ENCODE assay signal across 25 cellular contexts in genomic region chr17:42202159-42202558, GRCh38. TPM values are rescaled to one million over a fixed set of nuclear protein-coding genes. Genes with fewer than 3 reads are reported as not detected.
"Had no signal": no experiment of that assay in that cellular context is flagged by ENCODE, and none has a peak within 500 bp of the region (broad histone marks: within the 10 kb centered on the region; RNA-seq: fewer than 3 reads in every experiment).

No MANE protein-coding gene starts in this region.

- H3K27me3 Mint-ChIP-seq: activated naive CD8-positive, alpha-beta T cell treated with anti-CD3 and anti-CD28 coated beads, Interleukin-2, amount 10 ng/mL, durations not matched to agents 7 days and 5 days; naive thymus-derived CD4-positive, alpha-beta T cell had no signal

- H3K9me3 ChIP-seq: ascending aorta, left lung, right atrium auricular region, stomach, testis had no signal

- DNase-seq: activated CD4-positive, alpha-beta T cell treated with anti-CD3 and anti-CD28 coated beads for 4 hours; activated effector memory CD4-positive, alpha-beta T cell treated with Interleukin-2 at 50 U/mL for 16 hours; activated naive CD8-positive, alpha-beta T cell treated with anti-CD3 and anti-CD28 coated beads, Interleukin-2, amount 10 ng/mL, durations not matched to agents 7 days and 5 days; dorsolateral prefrontal cortex; left lung; mammary epithelial cell; naive thymus-derived CD4-positive, alpha-beta T cell; Right ventricle myocardium superior; stimulated activated CD4-positive, alpha-beta T cell treated with anti-CD3 and anti-CD28 coated beads, Interleukin-15, amount 100 ng/mL, for 24 hours; stimulated activated CD4-positive, alpha-beta T cell treated with anti-CD3 and anti-CD28 coated beads, Interleukin-4, amount 100 ng/mL, for 1 hour; stomach; testis; WERI-Rb-1 had no signal

- H3K79me2 ChIP-seq: hepatocyte had no signal

- H3K4me1 ChIP-seq: ascending aorta had no signal

- H3K27me3 ChIP-seq: ascending aorta, dorsolateral prefrontal cortex, hepatocyte, left lung, right atrium auricular region, stomach, testis had no signal

- H3K9me3 Mint-ChIP-seq: activated naive CD8-positive, alpha-beta T cell treated with anti-CD3 and anti-CD28 coated beads, Interleukin-2, amount 10 ng/mL, durations not matched to agents 7 days and 5 days; naive thymus-derived CD4-positive, alpha-beta T cell had no signal

- H3K4me3 Mint-ChIP-seq: activated naive CD8-positive, alpha-beta T cell treated with anti-CD3 and anti-CD28 coated beads, Interleukin-2, amount 10 ng/mL, durations not matched to agents 7 days and 5 days; naive thymus-derived CD4-positive, alpha-beta T cell had no signal

- ATAC-seq: left lung; naive thymus-derived CD4-positive, alpha-beta T cell had no signal

- H3K4me1 Mint-ChIP-seq: activated naive CD8-positive, alpha-beta T cell treated with anti-CD3 and anti-CD28 coated beads, Interleukin-2, amount 10 ng/mL, durations not matched to agents 7 days and 5 days had no signal

- H2AFZ ChIP-seq: hepatocyte had no signal

- H3K27ac ChIP-seq: ascending aorta, left lung, right atrium auricular region had no signal

- H3K4me3 ChIP-seq: ascending aorta, dorsolateral prefrontal cortex, hepatocyte, left lung, right atrium auricular region, skin epidermis, stomach, testis had no signal

RNA-seq across cellular contexts. Expression of gene HCRT, which starts 16.9 kb away (rescaled TPM):
- total RNA-seq: activated CD8-positive, alpha-beta memory T cell treated with anti-CD3 and anti-CD28 coated beads for 36 hours; activated naive CD8-positive, alpha-beta T cell treated with anti-CD3 and anti-CD28 coated beads, Interleukin-2, amount 10 ng/mL, durations not matched to agents 7 days and 5 days; ascending aorta; bronchial epithelial cell; glomerular endothelial cell; hepatocyte; left lung; mammary epithelial cell; mononuclear cell; naive thymus-derived CD4-positive, alpha-beta T cell; right atrium auricular region; Right ventricle myocardium superior; stomach; T-helper 1 cell treated with Interleukin-12 subunit alpha and Interleukin-12 subunit beta and Interleukin-4 antibody, amounts not matched to agents 30 ng/mL and 1 ng/mL, for 36 hours; testis; urinary bladder had no signal
- polyA plus RNA-seq: esophagus; hepatocyte; keratinocyte; mammary epithelial cell; naive thymus-derived CD4-positive, alpha-beta T cell; stomach; urinary bladder had no signal

RNA-seq across cellular contexts. Expression of gene KCNH4, which starts 21.2 kb away (rescaled TPM):
- total RNA-seq: ascending aorta, bronchial epithelial cell, mammary epithelial cell, stomach had no signal
- polyA plus RNA-seq: keratinocyte, stomach had no signal
